ENCODE assay signal across 8 cellular contexts in genomic region chr18:55585586-55586521, GRCh38. TPM values are rescaled to one million over a fixed set of nuclear protein-coding genes. Genes with fewer than 3 reads are reported as not detected.
DNase-seq lines count a peak whose midpoint lies in the region; ATAC-seq and TF ChIP-seq lines count a peak whose summit lies in the region.

No MANE protein-coding gene starts in this region.

- TF ChIP-seq CTCF in thyroid gland (IDR thresholded peaks at IDR 0.05) = no peak

- peaks cover 38% of the 10 kb centered on the region for H3K27me3 Mint-ChIP-seq in activated T-cell treated with anti-CD3 and anti-CD28 coated beads, Interleukin-2, amount 50 U/mL, for 72 hours (ENCODE audit: low read depth)

- H3K27ac ChIP-seq in angular gyrus (ENCODE audit: low read depth, low read length) (peak overlapping the region; percentile 88), thyroid gland (peak overlapping the region; percentile 13 to 86 (median 36))

- no peak for TF ChIP-seq POLR2A in thyroid gland (IDR thresholded peaks at IDR 0.05)

- H3K36me3 Mint-ChIP-seq in activated T-cell treated with anti-CD3 and anti-CD28 coated beads, Interleukin-2, amount 50 U/mL, for 72 hours (ENCODE audit: insufficient read depth in 2 of 2) = peaks cover 6 to 7% of the 10 kb centered on the region in 2 donors

- intact Hi-C loops in thyroid gland (cut with DNase I) = no loop called here

- H3K4me1 ChIP-seq in thyroid gland = peaks cover 0 to 9% of the 10 kb centered on the region in 2 donors

- H3K27ac Mint-ChIP-seq in activated T-cell treated with anti-CD3 and anti-CD28 coated beads, Interleukin-2, amount 50 U/mL, for 72 hours = no peak overlapping the region

- ATAC-seq in activated T-cell treated with anti-CD3 and anti-CD28 coated beads, Interleukin-2, amount 50 U/mL, for 72 hours (replicated peaks in 1 of 2) = no peak
- no peak for ATAC-seq in GM21528 (IDR thresholded peaks at IDR 0.05; ENCODE audit: low FRiP score, unreplicated experiment)

- H3K4me3 ChIP-seq in thyroid gland (replicated peaks in 1 of 3) = no peak overlapping the region
- H3K4me3 ChIP-seq in H7 (ENCODE audit: insufficient read depth, low read depth, low read length) = no peak overlapping the region; the same call in 1 of the 2 replicates

- H3K4me3 Mint-ChIP-seq in activated T-cell treated with anti-CD3 and anti-CD28 coated beads, Interleukin-2, amount 50 U/mL, for 72 hours = peak overlapping the region; percentile 67 to 85

- no peaks in the 10 kb centered on the region for H3K9me3 ChIP-seq in thyroid gland

- H3K9me3 Mint-ChIP-seq in activated T-cell treated with anti-CD3 and anti-CD28 coated beads, Interleukin-2, amount 50 U/mL, for 72 hours = no peaks in the 10 kb centered on the region

- no peaks in the 10 kb centered on the region for H3K27me3 ChIP-seq in thyroid gland
- no peaks in the 10 kb centered on the region for H3K27me3 ChIP-seq in H7 (ENCODE audit: control insufficient read depth, insufficient read depth, low read length)

- H3K36me3 ChIP-seq in thyroid gland = no peaks in the 10 kb centered on the region
- no peaks in the 10 kb centered on the region for H3K36me3 ChIP-seq in H7 (replicated peaks; ENCODE audit: control insufficient read depth, insufficient read depth, low read length)

- no peak for DNase-seq in activated T-cell treated with anti-CD3 and anti-CD28 coated beads, Interleukin-2, amount 50 U/mL, for 72 hours
- DNase-seq in activated T-cell treated with anti-CD3 and anti-CD28 coated beads, Interleukin-2, amount 50 U/mL, for 1 hour = no peak
- DNase-seq in left kidney (ENCODE audit: low read depth, low spot score) = peak; percentile 58
- no peak for DNase-seq in thyroid gland
- no peak for DNase-seq in H7
- DNase-seq in HK-2 (ENCODE audit: unreplicated experiment) = no peak

- H3K4me1 Mint-ChIP-seq in activated T-cell treated with anti-CD3 and anti-CD28 coated beads, Interleukin-2, amount 50 U/mL, for 72 hours (ENCODE audit: low read depth) = peaks cover 24% of the 10 kb centered on the region

- WGBS in thyroid gland, 2 donors = 49% methylated on average over 14 of the region's 14 CpGs

RNA-seq across cellular contexts. Expression of gene TCF4, which starts 2.1 kb away (rescaled TPM):
- 1 to 10 TPM; 1.8 to 2.4 TPM for total RNA-seq in activated T-cell treated with anti-CD3 and anti-CD28 coated beads, Interleukin-2, amount 50 U/mL, for 72 hours
- 100 to 1,000 TPM; 114 to 190 (median 132) TPM for total RNA-seq in thyroid gland
- 38.0 and 48.3 TPM in 2 replicates for total RNA-seq in H7 (2014; rRNA removed; shearing (Covaris generic))

Comparison
In these comparisons a context has a peak if more than half of its experiments do, and no peak if none do; other contexts are left out.
1. RNA of gene TCF4, which starts 2.1 kb away (total RNA-seq): 114 to 190 TPM in thyroid gland and 38.0 to 48.3 TPM in H7; 1.8 to 2.4 TPM in activated T-cell treated with anti-CD3 and anti-CD28 coated beads, Interleukin-2, amount 50 U/mL, for 72 hours; every median in the first group is over 10 times any median in the second.